16 cellular contexts compared by ENCODE assay signal in the genomic region with DNA sequence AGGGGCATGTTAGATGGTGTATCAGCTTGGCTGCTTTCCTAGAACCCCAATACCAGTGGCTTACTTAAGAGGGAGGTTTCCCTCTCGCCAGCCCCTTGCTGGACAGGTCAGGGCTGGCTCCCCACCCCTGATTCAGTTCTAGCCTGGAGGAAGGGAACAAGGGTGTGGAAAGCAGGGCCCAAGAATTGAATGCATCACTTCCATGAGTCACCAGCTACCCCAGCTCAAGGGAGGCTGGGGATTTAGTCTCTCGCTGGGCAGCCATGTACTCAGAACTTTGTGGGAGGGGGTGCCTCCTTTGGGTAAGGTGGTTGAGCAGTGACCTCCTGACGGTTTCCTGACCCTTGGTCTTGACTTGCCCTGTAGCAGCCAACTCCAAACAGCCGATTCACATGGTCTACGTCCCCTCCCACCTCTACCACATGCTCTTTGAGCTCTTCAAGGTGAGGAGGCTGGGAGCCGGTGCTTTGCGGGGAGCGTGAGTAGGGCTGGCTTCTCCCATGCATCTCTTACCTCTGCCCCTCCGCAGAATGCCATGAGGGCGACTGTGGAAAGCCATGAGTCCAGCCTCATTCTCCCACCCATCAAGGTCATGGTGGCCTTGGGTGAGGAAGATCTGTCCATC. TPM values are rescaled to one million over a fixed set of nuclear protein-coding genes. Genes with fewer than 3 reads are reported as not detected.
DNase-seq lines count a peak whose midpoint lies in the region; ATAC-seq, FAIRE-seq and TF ChIP-seq lines count a peak whose summit lies in the region.
"Had no signal": no experiment of that assay in that cellular context is flagged by ENCODE, and none has a peak within 500 bp of the region (broad histone marks: within the 10 kb centered on the region; RNA-seq: fewer than 3 reads in every experiment).

No MANE protein-coding gene starts in this region.

- no peaks in the 10 kb centered on the region for H3K9me3 ChIP-seq in adrenal gland (replicated peaks in 1 of 3)
- no peaks in the 10 kb centered on the region for H3K9me3 ChIP-seq in WERI-Rb-1 (ENCODE audit: severe bottlenecking)
- H3K9me3 ChIP-seq: stomach had no signal

- H3K27me3 ChIP-seq in adrenal gland (no peaks in the 10 kb centered on the region), foreskin keratinocyte (no peaks in the 10 kb centered on the region), WERI-Rb-1 (ENCODE audit: insufficient read depth, low read depth, severe bottlenecking) (no peaks in the 10 kb centered on the region)
- H3K27me3 ChIP-seq: stomach had no signal

- H3K4me3 Mint-ChIP-seq in natural killer cell treated with Interleukin-12 subunit alpha and Interleukin-12 subunit beta and Interleukin-15 and Interleukin-18, amount 100 ng/mL, for 72 hours = no peak overlapping the region
- H3K4me3 Mint-ChIP-seq in natural killer cell = no peak overlapping the region
- H3K4me3 Mint-ChIP-seq: activated naive CD8-positive, alpha-beta T cell treated with anti-CD3 and anti-CD28 coated beads, Interleukin-2, amount 50 U/mL, for 24 hours; dendritic cell treated with granulocyte-macrophage colony-stimulating factor and Interleukin-4, amounts not matched to agents 40 ng/mL and 50 ng/mL, for 4 days had no signal

- H3K4me3 ChIP-seq in adrenal gland = no peak overlapping the region
- H3K4me3 ChIP-seq in lower leg skin (ENCODE audit: low read depth, poor library complexity, severe bottlenecking) = no peak overlapping the region
- H3K4me3 ChIP-seq in WERI-Rb-1 (ENCODE audit: low read depth, low read length) = no peak overlapping the region
- H3K4me3 ChIP-seq: stomach had no signal

- H3K27me3 Mint-ChIP-seq in natural killer cell treated with Interleukin-12 subunit alpha and Interleukin-12 subunit beta and Interleukin-15 and Interleukin-18, amount 100 ng/mL, for 72 hours = no peaks in the 10 kb centered on the region
- no peaks in the 10 kb centered on the region for H3K27me3 Mint-ChIP-seq in natural killer cell (ENCODE audit: low read depth in 2 of 2)
- H3K27me3 Mint-ChIP-seq: activated naive CD8-positive, alpha-beta T cell treated with anti-CD3 and anti-CD28 coated beads, Interleukin-2, amount 50 U/mL, for 24 hours had no signal

- no peaks in the 10 kb centered on the region for H3K36me3 Mint-ChIP-seq in natural killer cell treated with Interleukin-12 subunit alpha and Interleukin-12 subunit beta and Interleukin-15 and Interleukin-18, amount 100 ng/mL, for 72 hours
- H3K36me3 Mint-ChIP-seq in natural killer cell = no peaks in the 10 kb centered on the region

- H3K27ac ChIP-seq in adrenal gland = peak overlapping the region in 4 of 5 donors; percentile 11 to 98 (median 74)
- H3K27ac ChIP-seq in foreskin keratinocyte = no peak overlapping the region
- H3K27ac ChIP-seq in WERI-Rb-1 = no peak overlapping the region
- H3K27ac ChIP-seq: stomach had no signal

- no peaks in the 10 kb centered on the region for H3K9me3 Mint-ChIP-seq in natural killer cell treated with Interleukin-12 subunit alpha and Interleukin-12 subunit beta and Interleukin-15 and Interleukin-18, amount 100 ng/mL, for 72 hours
- H3K9me3 Mint-ChIP-seq in natural killer cell = no peaks in the 10 kb centered on the region
- H3K9me3 Mint-ChIP-seq: activated naive CD8-positive, alpha-beta T cell treated with anti-CD3 and anti-CD28 coated beads, Interleukin-2, amount 50 U/mL, for 24 hours; dendritic cell treated with granulocyte-macrophage colony-stimulating factor and Interleukin-4, amounts not matched to agents 40 ng/mL and 50 ng/mL, for 4 days had no signal

- TF ChIP-seq CTCF in natural killer cell (IDR thresholded peaks at IDR 0.05) (no peak), adrenal gland (IDR thresholded peaks at IDR 0.05) (no peak), foreskin keratinocyte (conservative IDR thresholded peaks at IDR 0.05) (no peak), lower leg skin (IDR thresholded peaks at IDR 0.05) (no peak), WERI-Rb-1 (IDR thresholded peaks at IDR 0.05; ENCODE audit: low read depth, low read length) (no peak)

- TF ChIP-seq POLR2A in adrenal gland (IDR thresholded peaks at IDR 0.05) (no peak), lower leg skin (IDR thresholded peaks at IDR 0.05) (no peak)

- DNase-seq in natural killer cell treated with Interleukin-12 subunit alpha and Interleukin-12 subunit beta and Interleukin-15 and Interleukin-18, amount 100 ng/mL, for 72 hours (ENCODE audit: low spot score) = peak; percentile 35
- no peak for DNase-seq in natural killer cell
- DNase-seq in adrenal gland = peak in 4 of 7 donors; percentile 42 to 74 (median 58)
- DNase-seq in foreskin keratinocyte = peak; percentile 68 to 87
- DNase-seq in urothelium cell line (ENCODE audit: low spot score) = no peak
- no peak for DNase-seq in lower leg skin (ENCODE audit: low spot score in 2 of 2)
- no peak for DNase-seq in NCI-H446 (lab: John Stamatoyannopoulos, UW)
- no peak for DNase-seq in WERI-Rb-1
- DNase-seq: activated CD4-positive, alpha-beta T cell treated with anti-CD3 and anti-CD28 coated beads for 48 hours; activated naive CD8-positive, alpha-beta T cell treated with anti-CD3 and anti-CD28 coated beads, Interleukin-2, amount 50 U/mL, for 24 hours; mesendoderm; NCI-H187 treated with DMSO at 0.1 percent for 48 hours; NCI-H774; stomach; T-helper 9 cell had no signal

- no peaks in the 10 kb centered on the region for H3K4me1 Mint-ChIP-seq in natural killer cell treated with Interleukin-12 subunit alpha and Interleukin-12 subunit beta and Interleukin-15 and Interleukin-18, amount 100 ng/mL, for 72 hours (ENCODE audit: low read depth in 2 of 2)
- peaks cover 0 to 7% of the 10 kb centered on the region in 2 donors for H3K4me1 Mint-ChIP-seq in natural killer cell
- H3K4me1 Mint-ChIP-seq: activated naive CD8-positive, alpha-beta T cell treated with anti-CD3 and anti-CD28 coated beads, Interleukin-2, amount 50 U/mL, for 24 hours had no signal

- intact Hi-C loops in natural killer cell (cut with micrococcal nuclease) (no loop called here), adrenal gland (cut with DNase I) (no loop called here), lower leg skin (cut with DNase I; ENCODE audit: low total_unique reads) (no loop called here)

- FAIRE-seq in urothelium cell line (lab: Jason Lieb, UNC) = peak; percentile 48

- no peak for ATAC-seq in natural killer cell treated with Interleukin-12 subunit alpha and Interleukin-12 subunit beta and Interleukin-15 and Interleukin-18, amount 100 ng/mL, for 72 hours
- ATAC-seq in natural killer cell = no peak
- peak; percentile 78 for ATAC-seq in foreskin keratinocyte
- ATAC-seq: activated naive CD8-positive, alpha-beta T cell treated with anti-CD3 and anti-CD28 coated beads, Interleukin-2, amount 50 U/mL, for 24 hours had no signal

- H3K27ac Mint-ChIP-seq in natural killer cell treated with Interleukin-12 subunit alpha and Interleukin-12 subunit beta and Interleukin-15 and Interleukin-18, amount 100 ng/mL, for 72 hours = no peak overlapping the region
- no peak overlapping the region for H3K27ac Mint-ChIP-seq in natural killer cell
- H3K27ac Mint-ChIP-seq: activated naive CD8-positive, alpha-beta T cell treated with anti-CD3 and anti-CD28 coated beads, Interleukin-2, amount 50 U/mL, for 24 hours; dendritic cell treated with granulocyte-macrophage colony-stimulating factor and Interleukin-4, amounts not matched to agents 40 ng/mL and 50 ng/mL, for 4 days had no signal

- WGBS in adrenal gland, 4 donors = 53 to 81% (median 67%) methylated on average over 7 to 10 of the region's 10 CpGs
- WGBS in lower leg skin, 2 donors = 85 to 87% methylated on average over 10 of the region's 10 CpGs

- H3K36me3 ChIP-seq in adrenal gland (replicated peaks in 1 of 2) (peaks cover 0 to 44% of the 10 kb centered on the region in 2 donors), WERI-Rb-1 (peaks cover 14% of the 10 kb centered on the region)

- H3K4me1 ChIP-seq in adrenal gland (replicated peaks in 1 of 2) (peaks cover 28 to 46% of the 10 kb centered on the region in 2 donors), foreskin keratinocyte (peaks cover 6% of the 10 kb centered on the region)

RNA-seq across cellular contexts. Expression of a gene that starts 12.8 kb away (rescaled TPM):
- 10 to 100 TPM; 11.8 to 13.7 TPM for total RNA-seq in natural killer cell treated with Interleukin-12 subunit alpha and Interleukin-12 subunit beta and Interleukin-15 and Interleukin-18, amount 100 ng/mL, for 72 hours
- total RNA-seq in natural killer cell (10 to 100 TPM; 23.2 to 32.9 (median 23.6) TPM), adrenal gland (100 to 1,000 TPM in 7 of 8 donors, 10 to 100 TPM in 1; 98.9 to 225 (median 137) TPM), foreskin keratinocyte (7.3 and 7.5 TPM in 2 replicates), lower leg skin (10 to 100 TPM; 35.6 to 86.6 (median 57.0) TPM)
- polyA plus RNA-seq in adrenal gland (100 to 1,000 TPM in 1 of 3 donors, 10 to 100 TPM in 2; 48.5 to 110 (median 59.7) TPM), foreskin keratinocyte (6.9 and 7.5 TPM in 2 replicates)

RNA-seq across cellular contexts. Expression of a gene that starts 22.1 kb away (rescaled TPM):
- total RNA-seq in natural killer cell treated with Interleukin-12 subunit alpha and Interleukin-12 subunit beta and Interleukin-15 and Interleukin-18, amount 100 ng/mL, for 72 hours = 1 to 10 TPM; 2.6 to 5.0 TPM
- total RNA-seq in natural killer cell = 1 to 10 TPM; 1.1 to 2.1 (median 1.5) TPM
- 10 to 100 TPM in 1 of 8 donors, 1 to 10 TPM in 7; 1.3 to 12.6 (median 4.0) TPM for total RNA-seq in adrenal gland
- polyA plus RNA-seq in adrenal gland = 10 to 100 TPM in 1 of 3 donors, 1 to 10 TPM in 2; 1.1 to 11.0 (median 3.0) TPM
- total RNA-seq in foreskin keratinocyte = 0.99 and 2.4 TPM in 2 replicates
- polyA plus RNA-seq in foreskin keratinocyte = 1.4 and 2.4 TPM in 2 replicates
- under 1 TPM in 1 of 4 donors, not detected in 3; 0.39 TPM for total RNA-seq in lower leg skin

RNA-seq across cellular contexts. Expression of a gene that starts 42.6 kb away (rescaled TPM):
- 100 to 1,000 TPM in 1 of 2 donors, 10 to 100 TPM in 1; 96.0 to 110 TPM for total RNA-seq in natural killer cell treated with Interleukin-12 subunit alpha and Interleukin-12 subunit beta and Interleukin-15 and Interleukin-18, amount 100 ng/mL, for 72 hours
- total RNA-seq in natural killer cell = 100 to 1,000 TPM; 124 to 162 (median 135) TPM
- 10 to 100 TPM; 43.9 to 87.0 (median 62.0) TPM for total RNA-seq in adrenal gland
- polyA plus RNA-seq in adrenal gland = 100 to 1,000 TPM in 1 of 3 donors, 10 to 100 TPM in 2; 21.8 to 128 (median 27.2) TPM
- 32.9 and 36.0 TPM in 2 replicates for total RNA-seq in foreskin keratinocyte
- 21.2 and 21.5 TPM in 2 replicates for polyA plus RNA-seq in foreskin keratinocyte
- 10 to 100 TPM; 20.7 to 31.9 (median 29.5) TPM for total RNA-seq in lower leg skin

RNA-seq across cellular contexts. Expression of a gene that starts 52.0 kb away (rescaled TPM):
- total RNA-seq in natural killer cell treated with Interleukin-12 subunit alpha and Interleukin-12 subunit beta and Interleukin-15 and Interleukin-18, amount 100 ng/mL, for 72 hours = 10 to 100 TPM; 13.7 to 13.9 TPM
- total RNA-seq in natural killer cell (1 to 10 TPM in 2 of 3 donors, under 1 TPM in 1; 0.47 to 2.8 (median 1.4) TPM), adrenal gland (100 to 1,000 TPM in 7 of 8 donors, 10 to 100 TPM in 1; 31.4 to 206 (median 134) TPM), foreskin keratinocyte (1,046 and 1,112 TPM in 2 replicates), lower leg skin (100 to 1,000 TPM in 3 of 4 donors, 10 to 100 TPM in 1; 99.7 to 148 (median 121) TPM)
- polyA plus RNA-seq in adrenal gland (100 to 1,000 TPM in 2 of 3 donors, 10 to 100 TPM in 1; 20.9 to 164 (median 116) TPM), foreskin keratinocyte (633 and 656 TPM in 2 replicates)

RNA-seq across cellular contexts. Expression of a gene that starts 57.9 kb away (rescaled TPM):
- under 1 TPM in 1 of 2 donors, not detected in 1; 0.42 TPM for total RNA-seq in natural killer cell treated with Interleukin-12 subunit alpha and Interleukin-12 subunit beta and Interleukin-15 and Interleukin-18, amount 100 ng/mL, for 72 hours
- not detected for total RNA-seq in natural killer cell
- 1 to 10 TPM in 3 of 8 donors, under 1 TPM in 2, not detected in 3; 0.28 to 3.0 (median 1.2) TPM for total RNA-seq in adrenal gland
- 1 to 10 TPM in 2 of 3 donors, not detected in 1; 5.2 to 5.5 TPM for polyA plus RNA-seq in adrenal gland
- total RNA-seq in foreskin keratinocyte = not detected in 2 replicates
- polyA plus RNA-seq in foreskin keratinocyte = not detected in 2 replicates
- 1 to 10 TPM; 1.0 to 9.9 (median 5.6) TPM for total RNA-seq in lower leg skin

Comparison
In these comparisons a context has a peak if more than half of its experiments do, and no peak if none do; other contexts are left out.
1. DNase-seq: peak in natural killer cell treated with Interleukin-12 subunit alpha and Interleukin-12 subunit beta and Interleukin-15 and Interleukin-18, amount 100 ng/mL, for 72 hours (single experiment), adrenal gland (4 of 7) and foreskin keratinocyte (2 of 2); none in natural killer cell (single experiment), urothelium cell line (single experiment), lower leg skin (0 of 2), NCI-H446 (0 of 2) and WERI-Rb-1 (single experiment).
2. H3K27ac ChIP-seq: peak in adrenal gland (4 of 5); none in foreskin keratinocyte (single experiment) and WERI-Rb-1 (single experiment).